In genomic region chr18:45793295-45793965, GRCh38 we compare ENCODE assay signal across 10 cellular contexts. TPM values are rescaled to one million over a fixed set of nuclear protein-coding genes. Genes with fewer than 3 reads are reported as not detected.
DNase-seq lines count a peak whose midpoint lies in the region; ATAC-seq, FAIRE-seq and TF ChIP-seq lines count a peak whose summit lies in the region.
"Had no signal": no experiment of that assay in that cellular context is flagged by ENCODE, and none has a peak within 500 bp of the region (broad histone marks: within the 10 kb centered on the region; RNA-seq: fewer than 3 reads in every experiment).

No MANE protein-coding gene starts in this region.

- peaks cover 3 to 6% of the 10 kb centered on the region in 2 experiments for H3K4me1 ChIP-seq in trophoblast cell (ENCODE audit: control insufficient read depth in 1 of 2, insufficient read depth in 2 of 2, low read length in 2 of 2)

- no peaks in the 10 kb centered on the region for H3K27me3 ChIP-seq in trophoblast cell (ENCODE audit: insufficient read depth, low read length)

- H2AK5ac ChIP-seq in trophoblast cell (ENCODE audit: low read length): no peak overlapping the region

- WGBS in trophoblast cell (ENCODE audit: extremely low coverage, insufficient coverage, insufficient read length): no CpG with 5 or more reads among the region's 4 CpGs

- no peak overlapping the region for H3K4ac ChIP-seq in trophoblast cell (ENCODE audit: low read depth, low read length)

- no peak for TF ChIP-seq CTCF in cardiac fibroblast (IDR thresholded peaks at IDR 0.05; ENCODE audit: low read depth, low read length)

- no peak overlapping the region for H3K27ac ChIP-seq in trophoblast cell (ENCODE audit: low read depth, low read length)

- no peaks in the 10 kb centered on the region for H3K9me3 ChIP-seq in trophoblast cell (ENCODE audit: insufficient read depth, low read depth, low read length)

- no peak overlapping the region for H4K91ac ChIP-seq in trophoblast cell (ENCODE audit: low read depth, low read length)

- H3K27ac Mint-ChIP-seq in activated CD8-positive, alpha-beta T cell treated with anti-CD3 and anti-CD28 coated beads, Interleukin-2, amount 10 ng/mL, durations not matched to agents 7 days and 5 days: no peak overlapping the region

- H2BK12ac ChIP-seq in trophoblast cell (ENCODE audit: low read length): no peak overlapping the region

- H3K36me3 Mint-ChIP-seq in activated CD8-positive, alpha-beta T cell treated with anti-CD3 and anti-CD28 coated beads, Interleukin-2, amount 10 ng/mL, durations not matched to agents 7 days and 5 days (ENCODE audit: low read depth): no peaks in the 10 kb centered on the region

- no peak overlapping the region for H3K23ac ChIP-seq in trophoblast cell (ENCODE audit: low read length)

- no peak overlapping the region for H2BK120ac ChIP-seq in trophoblast cell (ENCODE audit: insufficient read depth, low read length, poor library complexity)

- peak; percentile 62 for DNase-seq in GF-D8 (lab: John Stamatoyannopoulos, UW)
- DNase-seq in NCI-H460 (ENCODE audit: extremely low read depth, low read depth): peak; percentile 28
- DNase-seq in cardiac fibroblast (ENCODE audit: low read depth in 2 of 2): peak; percentile 70 to 89
- peak; percentile 98 to 100 for DNase-seq in trophoblast cell
- DNase-seq in NCI-H2227 treated with DMSO at 0.1 percent for 48 hours (lab: John Stamatoyannopoulos, UW): no peak
- no peak for DNase-seq in activated CD8-positive, alpha-beta T cell treated with anti-CD3 and anti-CD28 coated beads, Interleukin-2, amount 10 ng/mL, durations not matched to agents 7 days and 5 days
- DNase-seq in GM19239 (ENCODE audit: insufficient read length, low spot score): no peak
- DNase-seq: activated CD4-positive, CD25-positive, alpha-beta regulatory T cell treated with anti-CD3 and anti-CD28 coated beads, Interleukin-2, amount 50 U/mL, for 72 hours; NCI-H524 had no signal

- H3K36me3 ChIP-seq in trophoblast cell (ENCODE audit: control insufficient read depth in 1 of 2, insufficient read depth in 2 of 2, low read length in 2 of 2): no peaks in the 10 kb centered on the region

- ATAC-seq in activated CD8-positive, alpha-beta T cell treated with anti-CD3 and anti-CD28 coated beads, Interleukin-2, amount 10 ng/mL, durations not matched to agents 7 days and 5 days: no peak
- no peak for ATAC-seq in GM19328 (IDR thresholded peaks at IDR 0.05; ENCODE audit: unreplicated experiment)

- CTCF ChIA-PET in activated CD8-positive, alpha-beta T cell treated with anti-CD3 and anti-CD28 coated beads, Interleukin-2, amount 10 ng/mL, durations not matched to agents 7 days and 5 days (lab: Charles Lee): no interaction called here

- no peak overlapping the region for H3K9ac ChIP-seq in trophoblast cell (ENCODE audit: low read length)

- POLR2A ChIA-PET in activated CD8-positive, alpha-beta T cell treated with anti-CD3 and anti-CD28 coated beads, Interleukin-2, amount 10 ng/mL, durations not matched to agents 7 days and 5 days (lab: Charles Lee): no interaction called here

- H4K12ac ChIP-seq in trophoblast cell (ENCODE audit: low read depth, low read length): no peak overlapping the region

- H3K4me1 Mint-ChIP-seq in activated CD8-positive, alpha-beta T cell treated with anti-CD3 and anti-CD28 coated beads, Interleukin-2, amount 10 ng/mL, durations not matched to agents 7 days and 5 days (ENCODE audit: low read depth): no peaks in the 10 kb centered on the region

- no peak overlapping the region for H3K18ac ChIP-seq in trophoblast cell (ENCODE audit: low read length)

- peaks cover 12% of the 10 kb centered on the region for H3K27me3 Mint-ChIP-seq in activated CD8-positive, alpha-beta T cell treated with anti-CD3 and anti-CD28 coated beads, Interleukin-2, amount 10 ng/mL, durations not matched to agents 7 days and 5 days (ENCODE audit: low read depth)

- H3K79me1 ChIP-seq in trophoblast cell (ENCODE audit: low read length): no peaks in the 10 kb centered on the region

- no peak overlapping the region for H2AFZ ChIP-seq in trophoblast cell (ENCODE audit: insufficient read depth, low read length, poor library complexity)

- H4K8ac ChIP-seq in trophoblast cell (ENCODE audit: low read depth, low read length): no peak overlapping the region

- no peaks in the 10 kb centered on the region for H3K9me3 Mint-ChIP-seq in activated CD8-positive, alpha-beta T cell treated with anti-CD3 and anti-CD28 coated beads, Interleukin-2, amount 10 ng/mL, durations not matched to agents 7 days and 5 days (ENCODE audit: insufficient read depth)

- no peak overlapping the region for H3K4me3 Mint-ChIP-seq in activated CD8-positive, alpha-beta T cell treated with anti-CD3 and anti-CD28 coated beads, Interleukin-2, amount 10 ng/mL, durations not matched to agents 7 days and 5 days

- no peak overlapping the region for H3K14ac ChIP-seq in trophoblast cell (ENCODE audit: low read length)

- FAIRE-seq in GM19239 (lab: Jason Lieb, UNC): no peak

- H3K4me2 ChIP-seq in trophoblast cell (ENCODE audit: low read length): peak overlapping the region; percentile 33

- H3K4me3 ChIP-seq in cardiac fibroblast (replicated peaks in 1 of 2; ENCODE audit: low read depth in 2 of 2, low read length in 2 of 2) (no peak overlapping the region), trophoblast cell (ENCODE audit: low read depth, low read length) (no peak overlapping the region)

- H2BK5ac ChIP-seq in trophoblast cell (ENCODE audit: low read depth, low read length, poor library complexity): no peak overlapping the region

- H3K79me2 ChIP-seq in trophoblast cell (ENCODE audit: control insufficient read depth, insufficient read depth, low read length, poor library complexity): no peaks in the 10 kb centered on the region

RNA-seq across cellular contexts. Expression of gene SIGLEC15, which starts 32.0 kb away (rescaled TPM):
- total RNA-seq in NCI-H460 (2014; rRNA removed; shearing (Covaris generic)): not detected in 2 replicates
- not detected in 2 replicates for polyA plus RNA-seq in NCI-H460 (2014; cell fraction: nucleus; rRNA removed)
- polyA plus RNA-seq in trophoblast cell (2013): not detected in 2 replicates
- not detected for total RNA-seq in activated CD8-positive, alpha-beta T cell treated with anti-CD3 and anti-CD28 coated beads, Interleukin-2, amount 10 ng/mL, durations not matched to agents 7 days and 5 days

Comparison
In these comparisons a context has a peak if more than half of its experiments do, and no peak if none do; other contexts are left out.
1. DNase-seq: peak in GF-D8 (single experiment), NCI-H460 (single experiment), cardiac fibroblast (2 of 2) and trophoblast cell (2 of 2); none in NCI-H2227 treated with DMSO at 0.1 percent for 48 hours (single experiment), activated CD8-positive, alpha-beta T cell treated with anti-CD3 and anti-CD28 coated beads, Interleukin-2, amount 10 ng/mL, durations not matched to agents 7 days and 5 days (single experiment) and GM19239 (single experiment).